8 cellular contexts compared by ENCODE assay signal in the genomic region with DNA sequence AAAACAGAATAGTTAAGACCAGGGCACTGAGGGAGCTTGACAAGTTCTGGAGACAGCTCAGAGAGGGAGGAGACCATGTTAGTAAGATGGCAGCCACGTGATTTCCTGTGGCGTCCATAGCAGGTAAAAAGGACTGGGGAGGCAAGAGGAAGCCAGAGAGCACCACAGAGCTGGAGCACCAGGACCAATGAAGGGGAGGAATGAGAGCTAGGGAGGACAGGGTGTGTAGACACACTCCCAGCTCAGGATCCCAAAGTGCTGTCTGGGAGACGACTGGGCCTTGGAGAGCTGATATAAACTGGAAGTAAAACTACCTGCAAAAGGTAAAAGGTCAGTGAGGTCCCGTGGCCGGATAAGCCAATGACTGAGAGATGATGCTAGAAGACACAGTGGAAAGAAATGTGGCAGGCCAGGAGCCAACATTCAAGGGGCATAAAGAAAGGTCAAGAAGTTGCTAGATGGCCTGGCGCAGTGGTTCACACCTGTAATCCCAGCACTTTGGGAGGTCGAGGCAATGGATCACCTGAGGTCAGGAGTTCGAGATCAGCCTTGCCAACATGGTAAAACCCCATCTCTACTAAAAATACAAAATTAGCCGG. TPM values are rescaled to one million over a fixed set of nuclear protein-coding genes. Genes with fewer than 3 reads are reported as not detected.
DNase-seq lines count a peak whose midpoint lies in the region; ATAC-seq and TF ChIP-seq lines count a peak whose summit lies in the region.

No MANE protein-coding gene starts in this region.

- peak; percentile 68 for ATAC-seq in stimulated activated naive CD8-positive, alpha-beta T cell treated with anti-CD3 and anti-CD28 coated beads, Interleukin-15, Interleukin-2, amounts not matched to agents 100 U/mL and 50 U/mL, for 24 hours
- ATAC-seq in HG02885 (IDR thresholded peaks at IDR 0.05; ENCODE audit: poor library complexity, unreplicated experiment): no peak

- 93 to 94% methylated on average over 9 of the region's 9 CpGs for WGBS in lower leg skin, 2 donors

- intact Hi-C loops in lower leg skin (cut with DNase I; ENCODE audit: low total_unique reads): no loop called here

- DNase-seq in activated CD4-positive, alpha-beta T cell treated with anti-CD3 and anti-CD28 coated beads for 4 hours: peak; percentile 5 to 15
- no peak for DNase-seq in activated CD4-positive, alpha-beta T cell treated with anti-CD3 and anti-CD28 coated beads, Interleukin-2, amount 50 U/mL, for 4 hours
- peak; percentile 17 to 34 for DNase-seq in activated CD4-positive, alpha-beta T cell treated with anti-CD3 and anti-CD28 coated beads, Interleukin-2, amount 50 U/mL, for 48 hours
- no peak for DNase-seq in fibroblast of lung (ENCODE audit: low read depth in 2 of 2)
- peak; percentile 23 for DNase-seq in stimulated activated naive CD8-positive, alpha-beta T cell treated with anti-CD3 and anti-CD28 coated beads, Interleukin-15, Interleukin-2, amounts not matched to agents 100 U/mL and 50 U/mL, for 24 hours
- DNase-seq in nucleus accumbens (lab: John Stamatoyannopoulos, UW): no peak
- no peak for DNase-seq in lower leg skin (ENCODE audit: low spot score in 2 of 2)

- peak overlapping the region; percentile 17 for H3K27ac ChIP-seq in fibroblast of lung (ENCODE audit: insufficient read depth, low read length)

- H3K4me2 ChIP-seq in fibroblast of lung (ENCODE audit: extremely low read depth, insufficient read depth, low read length): no peak overlapping the region

- no peaks in the 10 kb centered on the region for H4K20me1 ChIP-seq in fibroblast of lung (ENCODE audit: control insufficient read depth, extremely low read depth, insufficient read depth, low read length)

- H3K9ac ChIP-seq in fibroblast of lung (ENCODE audit: insufficient read depth, low read length): no peak overlapping the region

- H3K4me3 ChIP-seq in fibroblast of lung (replicated peaks in 1 of 4; ENCODE audit: control extremely low read depth in 1 of 4, insufficient read depth in 1 of 4, low read depth in 3 of 4, low read length in 4 of 4) (no peak overlapping the region), lower leg skin (ENCODE audit: low read depth, poor library complexity, severe bottlenecking) (no peak overlapping the region)

- H3K9me3 ChIP-seq in fibroblast of lung (ENCODE audit: control insufficient read depth, insufficient read depth, low read depth, low read length): no peaks in the 10 kb centered on the region

- no peak for TF ChIP-seq POLR2A in lower leg skin (IDR thresholded peaks at IDR 0.05)

- H3K4me1 ChIP-seq in fibroblast of lung (ENCODE audit: control insufficient read depth, extremely low read depth, insufficient read depth, low read length): peaks cover 6% of the 10 kb centered on the region

- no peak overlapping the region for H2AFZ ChIP-seq in fibroblast of lung (ENCODE audit: low read length)

- TF ChIP-seq CTCF in fibroblast of lung (conservative IDR thresholded peaks at IDR 0.05 in 1 of 2, IDR thresholded peaks at IDR 0.05 in 1 of 2; ENCODE audit: low read depth in 1 of 2, low read length in 2 of 2) (no peak), lower leg skin (IDR thresholded peaks at IDR 0.05) (no peak)

- no peaks in the 10 kb centered on the region for H3K27me3 ChIP-seq in fibroblast of lung (ENCODE audit: control insufficient read depth, insufficient read depth, low read length)

- no peaks in the 10 kb centered on the region for H3K36me3 ChIP-seq in fibroblast of lung (ENCODE audit: control insufficient read depth, insufficient read depth, low read length)

- H3K79me2 ChIP-seq in fibroblast of lung (ENCODE audit: control insufficient read depth, insufficient read depth, low read length): no peaks in the 10 kb centered on the region

RNA-seq across cellular contexts. Expression of a gene that starts 39.0 kb away (rescaled TPM):
- 11.0 and 17.5 TPM in 2 replicates for total RNA-seq in fibroblast of lung
- polyA plus RNA-seq in fibroblast of lung: 12.1 and 16.2 TPM in 2 replicates
- polyA plus RNA-seq in fibroblast of lung (2012): 8.4 and 8.9 TPM in 2 replicates
- 21.9 and 42.7 TPM in 2 replicates for polyA minus RNA-seq in fibroblast of lung (ENCODE audit: low replicate concordance)
- total RNA-seq in lower leg skin: 10 to 100 TPM in 1 of 4 donors, 1 to 10 TPM in 3; 4.6 to 15.2 (median 7.9) TPM

Comparison
In these comparisons a context has a peak if more than half of its experiments do, and no peak if none do; other contexts are left out.
1. DNase-seq: peak in activated CD4-positive, alpha-beta T cell treated with anti-CD3 and anti-CD28 coated beads for 4 hours (2 of 2), activated CD4-positive, alpha-beta T cell treated with anti-CD3 and anti-CD28 coated beads, Interleukin-2, amount 50 U/mL, for 48 hours (2 of 2) and stimulated activated naive CD8-positive, alpha-beta T cell treated with anti-CD3 and anti-CD28 coated beads, Interleukin-15, Interleukin-2, amounts not matched to agents 100 U/mL and 50 U/mL, for 24 hours (single experiment); none in activated CD4-positive, alpha-beta T cell treated with anti-CD3 and anti-CD28 coated beads, Interleukin-2, amount 50 U/mL, for 4 hours (0 of 2), fibroblast of lung (0 of 2), nucleus accumbens (0 of 56) and lower leg skin (0 of 2).